ENCODE assay signal across 8 cellular contexts in genomic region chr15:93035953-93036810, GRCh38. TPM values are rescaled to one million over a fixed set of nuclear protein-coding genes. Genes with fewer than 3 reads are reported as not detected.
A peak's percentile ranks its signal among the peaks of the same experiment; 100 is the strongest.
DNase-seq lines count a peak whose midpoint lies in the region; ATAC-seq and TF ChIP-seq lines count a peak whose summit lies in the region.

No MANE protein-coding gene starts in this region.

- peak overlapping the region; percentile 62 for H3K4me3 Mint-ChIP-seq in T-helper 2 cell treated with Interferon-gamma antibody and Interleukin-4, amounts not matched to agents 5 μg/mL and 100 μg/mL, for 36 hours

- H3K36me3 Mint-ChIP-seq in T-helper 2 cell treated with Interferon-gamma antibody and Interleukin-4, amounts not matched to agents 5 μg/mL and 100 μg/mL, for 36 hours (ENCODE audit: low read depth): no peaks in the 10 kb centered on the region

- H3K27me3 Mint-ChIP-seq in T-helper 2 cell treated with Interferon-gamma antibody and Interleukin-4, amounts not matched to agents 5 μg/mL and 100 μg/mL, for 36 hours (ENCODE audit: low read depth): no peaks in the 10 kb centered on the region

- DNase-seq in DMS53 (lab: John Stamatoyannopoulos, UW) (peak; percentile 65), HuH-7 (ENCODE audit: low spot score) (peak; percentile 91), myocyte (ENCODE audit: low read depth) (peak; percentile 9), upper lobe of right lung (peak; percentile 62), omental fat pad (ENCODE audit: low spot score) (no peak)
- DNase-seq in T-helper 2 cell treated with Interferon-gamma antibody and Interleukin-4, amounts not matched to agents 5 μg/mL and 100 μg/mL, for 36 hours (ENCODE audit: low spot score): peak; percentile 26
- peak; percentile 24 for DNase-seq in central memory CD4-positive, alpha-beta T cell

- ATAC-seq in GM21447 (IDR thresholded peaks at IDR 0.05; ENCODE audit: unreplicated experiment) (peak; percentile 81), upper lobe of right lung (peak; percentile 68), omental fat pad (ENCODE audit: low FRiP score) (no peak)

- H3K4me1 ChIP-seq in upper lobe of right lung: no peaks in the 10 kb centered on the region

- no peaks in the 10 kb centered on the region for H3K27me3 ChIP-seq in upper lobe of right lung

- no peak overlapping the region for H3K27ac ChIP-seq in upper lobe of right lung

- H3K9me3 Mint-ChIP-seq in T-helper 2 cell treated with Interferon-gamma antibody and Interleukin-4, amounts not matched to agents 5 μg/mL and 100 μg/mL, for 36 hours: no peaks in the 10 kb centered on the region

- H3K36me3 ChIP-seq in upper lobe of right lung: no peaks in the 10 kb centered on the region

- H3K4me1 Mint-ChIP-seq in T-helper 2 cell treated with Interferon-gamma antibody and Interleukin-4, amounts not matched to agents 5 μg/mL and 100 μg/mL, for 36 hours (ENCODE audit: low read depth): peaks cover 4% of the 10 kb centered on the region

- no peaks in the 10 kb centered on the region for H3K9me3 ChIP-seq in upper lobe of right lung

- H3K4me3 ChIP-seq in upper lobe of right lung: no peak overlapping the region

- intact Hi-C loops in upper lobe of right lung (cut with DNase I): no loop called here

- TF ChIP-seq CTCF in upper lobe of right lung (IDR thresholded peaks at IDR 0.05): peak; percentile 65
- no peak for TF ChIP-seq CTCF in omental fat pad (IDR thresholded peaks at IDR 0.05)

- H3K27ac Mint-ChIP-seq in T-helper 2 cell treated with Interferon-gamma antibody and Interleukin-4, amounts not matched to agents 5 μg/mL and 100 μg/mL, for 36 hours: no peak overlapping the region

RNA-seq across cellular contexts. Expression of gene RGMA, which starts 52.8 kb away (rescaled TPM):
- total RNA-seq in myocyte (0.10 and 0.16 TPM in 2 replicates), upper lobe of right lung (4.1 TPM), omental fat pad (10 to 100 TPM in 1 of 4 donors, 1 to 10 TPM in 3; 5.6 to 12.8 (median 8.5) TPM)
- polyA plus RNA-seq in myocyte (2012): 0.01 TPM
